In the genomic region with DNA sequence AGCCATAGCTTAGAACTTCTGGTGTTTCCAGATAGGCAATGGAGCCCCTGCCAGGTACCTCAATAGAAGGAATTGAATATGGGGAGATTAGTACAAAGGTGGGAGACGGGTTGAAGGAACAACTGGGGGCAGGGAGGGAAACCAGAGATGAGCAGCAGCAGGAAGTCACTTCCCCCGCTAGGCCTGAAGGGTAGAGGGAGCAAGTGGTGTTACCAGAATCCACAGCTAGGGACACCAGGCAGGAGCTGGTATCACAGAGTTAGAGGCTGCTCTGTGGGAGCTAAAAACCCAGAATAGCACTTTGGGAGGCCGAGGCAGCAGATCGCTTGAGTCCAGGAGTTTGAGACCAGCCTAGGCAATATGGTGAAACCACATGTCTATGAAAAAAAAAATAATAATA, we compare ENCODE assay signal across 35 cellular contexts. TPM values are rescaled to one million over a fixed set of nuclear protein-coding genes. Genes with fewer than 3 reads are reported as not detected.
A peak's percentile ranks its signal among the peaks of the same experiment; 100 is the strongest.
DNase-seq lines count a peak whose midpoint lies in the region; ATAC-seq and TF ChIP-seq lines count a peak whose summit lies in the region.
"Had no signal": no experiment of that assay in that cellular context is flagged by ENCODE, and none has a peak within 500 bp of the region (broad histone marks: within the 10 kb centered on the region; RNA-seq: fewer than 3 reads in every experiment).

No MANE protein-coding gene starts in this region.

- H3K36me3 ChIP-seq in breast epithelium (no peaks in the 10 kb centered on the region), IMR-90 (ENCODE audit: control insufficient read depth, insufficient read depth, low read length) (peaks cover 81% of the 10 kb centered on the region), osteoblast (ENCODE audit: insufficient read depth, low read length) (peaks cover 96% of the 10 kb centered on the region)
- H3K36me3 ChIP-seq: BLaER1, prostate gland had no signal

- no peak overlapping the region for H3K56ac ChIP-seq in IMR-90 (ENCODE audit: extremely low read depth, insufficient read depth, low read length)

- no peak overlapping the region for H2BK15ac ChIP-seq in IMR-90 (ENCODE audit: low read depth, low read length)

- H2BK20ac ChIP-seq in IMR-90 (ENCODE audit: low read depth, low read length), result no peak overlapping the region

- no peaks in the 10 kb centered on the region for H3K9me1 ChIP-seq in IMR-90 (ENCODE audit: insufficient read depth, low read length)

- H4K20me1 ChIP-seq in IMR-90 (ENCODE audit: insufficient read depth, low read length), result peaks cover 20% of the 10 kb centered on the region; the same call in 1 of the 2 replicates
- H4K20me1 ChIP-seq in osteoblast (ENCODE audit: insufficient read depth, low read length), result peaks cover 10% of the 10 kb centered on the region
- H4K20me1 ChIP-seq: BLaER1 had no signal

- peaks cover 48% of the 10 kb centered on the region for H3K79me2 ChIP-seq in osteoblast (ENCODE audit: insufficient read depth, low read length)

- H3K4me3 ChIP-seq in breast epithelium, result no peak overlapping the region
- no peak overlapping the region for H3K4me3 ChIP-seq in IMR-90 (ENCODE audit: insufficient read depth, low read depth, low read length)
- H3K4me3 ChIP-seq in osteoblast (ENCODE audit: insufficient read depth, low read length), result no peak overlapping the region
- H3K4me3 ChIP-seq: BLaER1, cardiac muscle cell, left lung, prostate gland, sigmoid colon, suprapubic skin, upper lobe of right lung had no signal

- H3K27ac Mint-ChIP-seq in MCF 10A (ENCODE audit: low read depth, unreplicated experiment) (peak overlapping the region; percentile 13), chondrocyte (ENCODE audit: unreplicated experiment) (no peak overlapping the region)
- H3K27ac Mint-ChIP-seq: activated naive CD8-positive, alpha-beta T cell; activated T-helper 2 cell treated with anti-CD3 and anti-CD28 coated beads, Interferon-gamma antibody, Interleukin-2, Interleukin-4, amounts not matched to agents 10 μg/mL and 5 μg/mL and 100 μg/mL, durations not matched to agents 14 hours and 24 hours and 36 hours; immature natural killer cell; stimulated activated memory B cell treated with anti-CD40 and anti-IgM and Interleukin-4, amounts not matched to agents 10 μg/mL and 1 μg/mL and 100 μg/mL, for 72 hours had no signal

- intact Hi-C loops in MCF 10A (cut with micrococcal nuclease), result no loop called here
- intact Hi-C loops in breast epithelium (cut with DNase I; ENCODE audit: low total_unique reads), result no loop called here
- intact Hi-C loops in IMR-90 (cut with micrococcal nuclease), result no loop called here
- intact Hi-C loops in head of caudate nucleus (cut with DNase I), result no loop called here

- no peak for DNase-seq in MCF 10A (ENCODE audit: unreplicated experiment)
- no peak for DNase-seq in breast epithelium (ENCODE audit: low spot score in 2 of 2)
- no peak for DNase-seq in IMR-90
- DNase-seq in chondrocyte (ENCODE audit: low spot score), result no peak
- DNase-seq in osteoblast (ENCODE audit: insufficient read length, low spot score, missing footprints), result no peak
- DNase-seq in NCI-H146 treated with DMSO at 0.1 percent for 48 hours (lab: John Stamatoyannopoulos, UW; ENCODE audit: unreplicated experiment), result no peak
- no peak for DNase-seq in head of caudate nucleus
- DNase-seq: activated CD4-positive, alpha-beta T cell treated with anti-CD3 and anti-CD28 coated beads, Interleukin-2, amount 50 U/mL, for 1 hour; activated CD8-positive, alpha-beta memory T cell treated with anti-CD3 and anti-CD28 coated beads, Interleukin-2, amount 50 U/mL, for 4 hours; anterior cingulate cortex; cortex of kidney; foreskin keratinocyte; immature natural killer cell; KG1; left lung; MM.1S; NCI-H1694 treated with DMSO at 0.1 percent for 48 hours; NCI-H2171; NCI-H510A treated with DMSO at 0.1 percent for 48 hours; NK-92 treated with Interleukin-12 subunit alpha and Interleukin-12 subunit beta, amount 100 ng/mL, for 24 hours; SHP77; sigmoid colon; stimulated activated CD4-positive, alpha-beta T cell treated with anti-CD3 and anti-CD28 coated beads, Interleukin-4, amount 100 ng/mL, for 24 hours; upper lobe of right lung had no signal

- ATAC-seq in IMR-90 (ENCODE audit: low read depth), result no peak
- no peak for ATAC-seq in GM19455 (IDR thresholded peaks at IDR 0.05; ENCODE audit: unreplicated experiment)
- ATAC-seq: esophagus mucosa; foreskin keratinocyte; left lung; stimulated activated memory B cell treated with anti-CD40 and anti-IgM and Interleukin-4, amounts not matched to agents 10 μg/mL and 1 μg/mL and 100 μg/mL, for 72 hours; upper lobe of right lung had no signal

- no peak overlapping the region for H3K9ac ChIP-seq in IMR-90 (ENCODE audit: low read depth, low read length)
- H3K9ac ChIP-seq: BLaER1 had no signal

- no peak for TF ChIP-seq CTCF in MCF 10A (IDR thresholded peaks at IDR 0.05; ENCODE audit: unreplicated experiment)
- no peak for TF ChIP-seq CTCF in breast epithelium (IDR thresholded peaks at IDR 0.05)
- no peak for TF ChIP-seq CTCF in IMR-90 (conservative IDR thresholded peaks at IDR 0.05; ENCODE audit: low read depth, low read length)
- peak; percentile 19 for TF ChIP-seq CTCF in chondrocyte (IDR thresholded peaks at IDR 0.05)
- TF ChIP-seq CTCF in osteoblast (IDR thresholded peaks at IDR 0.05; ENCODE audit: extremely low read depth, low read depth, low read length), result peak; percentile 7

- H4K91ac ChIP-seq in IMR-90 (ENCODE audit: insufficient read depth, low read depth, low read length), result no peak overlapping the region

- no peak overlapping the region for H3K14ac ChIP-seq in IMR-90 (replicated peaks; ENCODE audit: low read depth, low read length)

- no peak overlapping the region for H3K18ac ChIP-seq in IMR-90 (ENCODE audit: low read depth, low read length)

- H2AK9ac ChIP-seq in IMR-90 (replicated peaks; ENCODE audit: low read depth, low read length, poor library complexity), result peak overlapping the region; percentile 1

- H3K9me3 ChIP-seq in breast epithelium (no peaks in the 10 kb centered on the region), IMR-90 (ENCODE audit: control insufficient read depth, insufficient read depth, low read length) (no peaks in the 10 kb centered on the region), osteoblast (ENCODE audit: low read depth, low read length) (no peaks in the 10 kb centered on the region)
- H3K9me3 ChIP-seq: BLaER1, left lung, prostate gland, sigmoid colon, suprapubic skin, upper lobe of right lung had no signal

- no peaks in the 10 kb centered on the region for H3K4me1 ChIP-seq in breast epithelium
- H3K4me1 ChIP-seq in IMR-90 (ENCODE audit: control insufficient read depth, insufficient read depth, low read length), result no peaks in the 10 kb centered on the region
- H3K4me1 ChIP-seq in osteoblast (ENCODE audit: insufficient read depth, low read length), result no peaks in the 10 kb centered on the region
- H3K4me1 ChIP-seq: BLaER1, foreskin keratinocyte, left lung, prostate gland, sigmoid colon, suprapubic skin, upper lobe of right lung had no signal

- H2AK5ac ChIP-seq in IMR-90 (ENCODE audit: low read depth, low read length), result no peak overlapping the region

- no peak overlapping the region for H2BK5ac ChIP-seq in IMR-90 (ENCODE audit: low read depth, low read length, poor library complexity, severe bottlenecking)

- 100% methylated on average over 1 of the region's 4 CpGs; no CpG with 5 or more reads in 1 of the 2 experiments for WGBS in IMR-90 (ENCODE audit: extremely low coverage in 2 of 2, insufficient read length in 1 of 2), 2 experiments

- H3K4me2 ChIP-seq in IMR-90 (ENCODE audit: low read depth, low read length) (no peak overlapping the region), osteoblast (ENCODE audit: insufficient read depth, low read length) (no peak overlapping the region)
- H3K4me2 ChIP-seq: BLaER1 had no signal

- H3K9me3 Mint-ChIP-seq in MCF 10A (ENCODE audit: unreplicated experiment) (no peaks in the 10 kb centered on the region), chondrocyte (ENCODE audit: low read depth) (no peaks in the 10 kb centered on the region)
- H3K9me3 Mint-ChIP-seq: activated T-helper 2 cell treated with anti-CD3 and anti-CD28 coated beads, Interferon-gamma antibody, Interleukin-2, Interleukin-4, amounts not matched to agents 10 μg/mL and 5 μg/mL and 100 μg/mL, durations not matched to agents 14 hours and 24 hours and 36 hours; stimulated activated memory B cell treated with anti-CD40 and anti-IgM and Interleukin-4, amounts not matched to agents 10 μg/mL and 1 μg/mL and 100 μg/mL, for 72 hours had no signal

- no peak overlapping the region for H4K5ac ChIP-seq in IMR-90 (ENCODE audit: low read depth, low read length)

- no TSS peak for BruUV-seq in MCF 10A (replicated peaks; lab: Mats Ljungman, UMichigan)
- BruUV-seq in IMR-90 (replicated peaks; lab: Mats Ljungman, UMichigan), result no TSS peak

- H4K8ac ChIP-seq in IMR-90 (ENCODE audit: low read depth in 2 of 2, low read length in 2 of 2), result peak overlapping the region in 1 of 2 experiments; percentile 28; a peak in 1 of 4 replicates

- no peak overlapping the region for H2BK120ac ChIP-seq in IMR-90 (ENCODE audit: low read depth, low read length)

- dilution Hi-C loops in IMR-90 (cut with HindIII; ENCODE audit: low sequenced_read_pairs, unreplicated experiment), result no loop called here

- TF ChIP-seq RAD21 in IMR-90 (IDR thresholded peaks at IDR 0.05; ENCODE audit: low read length), result no peak

- POLR2A ChIA-PET in MCF 10A (lab: Yijun Ruan, JAX) (interaction anchor here (1.3 to 2.7 kb wide), 4 partner anchors 12 to 30 kb away, joined by 4 to 9 read pairs (median 6); partner anchors contain the start of genes AXL and HNRNPUL1), IMR-90 (lab: Charles Lee; ENCODE audit: unreplicated experiment) (no interaction called here)

- no peaks in the 10 kb centered on the region for H3K27me3 Mint-ChIP-seq in MCF 10A (ENCODE audit: insufficient read depth, unreplicated experiment)
- H3K27me3 Mint-ChIP-seq in chondrocyte (ENCODE audit: low read depth), result no peaks in the 10 kb centered on the region

- H2AFZ ChIP-seq in IMR-90 (replicated peaks; ENCODE audit: low read length, poor library complexity) (no peak overlapping the region), osteoblast (ENCODE audit: low read length) (no peak overlapping the region)

- no peak overlapping the region for H3K4ac ChIP-seq in IMR-90 (ENCODE audit: low read depth, low read length)

- CTCF ChIA-PET in MCF 10A (lab: Yijun Ruan, JAX), result interaction anchor here (0.6 to 1.5 kb wide), 6 partner anchors 9 to 147 kb away, joined by 3 to 9 read pairs (median 4); no protein-coding TSS in a partner anchor
- CTCF ChIA-PET in IMR-90 (lab: Yijun Ruan, JAX), result no interaction called here

- no peak overlapping the region for H3K23ac ChIP-seq in IMR-90 (ENCODE audit: low read depth, low read length)

- H3K27me3 ChIP-seq in breast epithelium, result no peaks in the 10 kb centered on the region
- no peaks in the 10 kb centered on the region for H3K27me3 ChIP-seq in IMR-90 (ENCODE audit: control insufficient read depth, insufficient read depth, low read length)
- no peaks in the 10 kb centered on the region for H3K27me3 ChIP-seq in osteoblast (ENCODE audit: insufficient read depth, low read length)
- H3K27me3 ChIP-seq: BLaER1, cardiac muscle cell, foreskin keratinocyte, left lung, sigmoid colon, suprapubic skin, upper lobe of right lung had no signal

- H3K27ac ChIP-seq in breast epithelium (no peak overlapping the region), IMR-90 (ENCODE audit: insufficient read depth, low read length) (no peak overlapping the region), osteoblast (ENCODE audit: low read depth, low read length) (no peak overlapping the region)
- H3K27ac ChIP-seq: BLaER1, cardiac muscle cell, foreskin keratinocyte, left lung, prostate gland, sigmoid colon, suprapubic skin, upper lobe of right lung, VCaP had no signal

- H3K4me1 Mint-ChIP-seq in MCF 10A (ENCODE audit: insufficient read depth, unreplicated experiment), result no peaks in the 10 kb centered on the region
- H3K4me1 Mint-ChIP-seq in chondrocyte (ENCODE audit: low read depth), result peaks cover 3% of the 10 kb centered on the region
- H3K4me1 Mint-ChIP-seq: immature natural killer cell; stimulated activated memory B cell treated with anti-CD40 and anti-IgM and Interleukin-4, amounts not matched to agents 10 μg/mL and 1 μg/mL and 100 μg/mL, for 72 hours had no signal

- H3K4me3 Mint-ChIP-seq in MCF 10A (ENCODE audit: unreplicated experiment) (no peak overlapping the region), chondrocyte (ENCODE audit: unreplicated experiment) (no peak overlapping the region)
- H3K4me3 Mint-ChIP-seq: activated naive CD8-positive, alpha-beta T cell; immature natural killer cell; stimulated activated memory B cell treated with anti-CD40 and anti-IgM and Interleukin-4, amounts not matched to agents 10 μg/mL and 1 μg/mL and 100 μg/mL, for 72 hours had no signal

- H3K36me3 Mint-ChIP-seq in MCF 10A (ENCODE audit: insufficient read depth, unreplicated experiment), result peaks cover 95% of the 10 kb centered on the region
- peaks cover 40% of the 10 kb centered on the region for H3K36me3 Mint-ChIP-seq in chondrocyte (ENCODE audit: low read depth)
- H3K36me3 Mint-ChIP-seq: activated naive CD8-positive, alpha-beta T cell; immature natural killer cell; stimulated activated memory B cell treated with anti-CD40 and anti-IgM and Interleukin-4, amounts not matched to agents 10 μg/mL and 1 μg/mL and 100 μg/mL, for 72 hours had no signal

- peaks cover 44 to 66% of the 10 kb centered on the region in 2 experiments for H3K79me1 ChIP-seq in IMR-90 (ENCODE audit: low read depth in 1 of 2, low read length in 2 of 2)

- in situ Hi-C loops in IMR-90 (cut with MboI; ENCODE audit: low sequenced_read_pairs), result no loop called here

- TF ChIP-seq POLR2A in breast epithelium (IDR thresholded peaks at IDR 0.05) (no peak), IMR-90 (IDR thresholded peaks at IDR 0.05; ENCODE audit: low read depth, low read length) (no peak)

RNA-seq across cellular contexts. Expression of gene HNRNPUL1, which starts 15.3 kb away (rescaled TPM):
- total RNA-seq in MCF 10A (2022), result 179 and 204 TPM in 2 replicates
- 100 to 1,000 TPM; 116 to 146 (median 125) TPM for total RNA-seq in breast epithelium
- total RNA-seq in IMR-90 (2012; rRNA removed), result 50.7 and 56.1 TPM in 2 replicates
- polyA plus RNA-seq in IMR-90 (2012; rRNA removed), result 67.3 and 68.1 TPM in 2 replicates
- polyA plus RNA-seq in IMR-90 (2012; cell fraction: cytosol; rRNA removed), result 51.7 and 53.7 TPM in 2 replicates
- polyA plus RNA-seq in IMR-90 (2012; cell fraction: nucleus; rRNA removed; ENCODE audit: low replicate concordance), result 65.4 and 102 TPM in 2 replicates
- total RNA-seq in chondrocyte, result 158 to 195 TPM (median 161 TPM) in 3 replicates
- 113 and 114 TPM in 2 replicates for total RNA-seq in osteoblast

RNA-seq across cellular contexts. Expression of gene AXL, which starts 29.9 kb away (rescaled TPM):
- total RNA-seq in MCF 10A (2022) (136 and 165 TPM in 2 replicates), breast epithelium (10 to 100 TPM; 29.0 to 89.8 (median 36.4) TPM), IMR-90 (2012; rRNA removed) (444 and 466 TPM in 2 replicates), chondrocyte (151 to 218 TPM (median 214 TPM) in 3 replicates), osteoblast (355 and 368 TPM in 2 replicates)
- 212 and 235 TPM in 2 replicates for polyA plus RNA-seq in IMR-90 (2012; rRNA removed)
- 163 and 168 TPM in 2 replicates for polyA plus RNA-seq in IMR-90 (2012; cell fraction: cytosol; rRNA removed)
- 125 and 184 TPM in 2 replicates for polyA plus RNA-seq in IMR-90 (2012; cell fraction: nucleus; rRNA removed; ENCODE audit: low replicate concordance)

RNA-seq across cellular contexts. Expression of gene CYP2S1, which starts 55.9 kb away (rescaled TPM):
- total RNA-seq in MCF 10A (2022) (not detected in 2 replicates), breast epithelium (1 to 10 TPM in 2 of 3 donors, under 1 TPM in 1; 0.80 to 2.0 (median 2.0) TPM), IMR-90 (2012; rRNA removed) (0.54 and 0.83 TPM in 2 replicates), chondrocyte (not detected in 3 replicates), osteoblast (not detected in 2 replicates)
- polyA plus RNA-seq in IMR-90 (2012; rRNA removed), result 0.98 and 2.1 TPM in 2 replicates
- polyA plus RNA-seq in IMR-90 (2012; cell fraction: cytosol; rRNA removed), result 0.75 and 1.4 TPM in 2 replicates
- polyA plus RNA-seq in IMR-90 (2012; cell fraction: nucleus; rRNA removed; ENCODE audit: low replicate concordance), result 0.77 and 1.2 TPM in 2 replicates
- total RNA-seq: myocyte had no signal

Comparison
In these comparisons a context has a peak if more than half of its experiments do, and no peak if none do; other contexts are left out.
1. CTCF ChIP-seq: peak in chondrocyte (single experiment) and osteoblast (single experiment); none in MCF 10A (single experiment), breast epithelium (0 of 3) and IMR-90 (single experiment).